8 cellular contexts compared by ENCODE assay signal in the genomic region with DNA sequence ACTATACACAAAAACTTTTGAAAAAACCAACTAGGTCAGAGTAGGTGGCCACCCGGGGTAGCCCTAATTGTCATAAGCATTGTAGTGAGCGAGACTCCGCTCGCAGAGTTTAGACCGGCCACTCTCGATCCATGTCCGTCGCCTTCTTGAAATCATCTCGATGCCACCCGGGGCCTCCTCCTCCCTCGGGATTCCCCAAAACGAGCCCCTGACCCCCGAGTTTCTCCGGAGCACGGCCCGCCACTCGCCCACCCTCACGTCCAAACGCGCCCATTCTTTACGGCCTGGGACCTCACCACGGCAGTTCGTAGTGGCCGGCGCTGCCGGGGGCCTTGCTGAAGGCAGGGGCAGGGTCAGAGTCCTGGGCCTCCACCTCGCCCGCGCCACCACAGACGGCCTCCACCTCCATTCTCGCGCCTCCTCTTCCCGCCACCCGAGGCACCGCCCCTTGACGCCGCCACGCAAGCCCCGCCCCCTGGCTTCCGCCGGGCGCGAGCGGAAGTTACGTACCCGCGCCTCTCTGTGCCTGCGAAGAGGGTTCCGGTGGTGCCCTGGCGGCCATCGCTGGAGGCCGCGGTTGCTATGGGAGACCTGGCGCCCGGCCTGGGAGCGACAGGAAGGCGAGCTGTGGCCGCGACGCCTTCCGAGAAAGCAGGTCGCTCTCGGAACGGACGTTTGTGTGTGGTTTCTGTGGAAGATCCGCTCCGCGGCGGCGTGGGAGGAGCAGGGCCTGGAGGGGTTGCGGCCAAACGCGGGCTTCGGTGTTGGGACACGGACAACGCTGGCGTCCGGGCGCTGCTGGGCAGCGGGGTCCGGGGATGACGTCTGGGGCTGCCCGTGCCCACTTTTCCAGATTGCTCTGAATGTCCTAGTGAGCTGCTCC. TPM values are rescaled to one million over a fixed set of nuclear protein-coding genes. Genes with fewer than 3 reads are reported as not detected.
DNase-seq lines count a peak whose midpoint lies in the region; ATAC-seq and TF ChIP-seq lines count a peak whose summit lies in the region.

A gene (minus strand): TSS at position 425 of the 883 bp plus-strand sequence. CDS start 16 bp downstream, at position 409.

- H3K36me3 Mint-ChIP-seq in IgD-negative memory B cell, result peaks cover 2% of the 10 kb centered on the region

- peaks cover 13% of the 10 kb centered on the region for H3K36me3 ChIP-seq in PC-3 (ENCODE audit: low read depth, low read length)
- H3K36me3 ChIP-seq in mucosa of stomach (ENCODE audit: control insufficient read depth, insufficient read depth, low read length), result no peaks in the 10 kb centered on the region

- POLR2A ChIA-PET in PC-3 (lab: Charles Lee; ENCODE audit: unreplicated experiment), result no interaction called here

- no peaks in the 10 kb centered on the region for H3K27me3 Mint-ChIP-seq in IgD-negative memory B cell

- H3K9me3 ChIP-seq in PC-3 (ENCODE audit: low read length) (no peaks in the 10 kb centered on the region), mucosa of stomach (ENCODE audit: control insufficient read depth, low read length) (no peaks in the 10 kb centered on the region)

- H4K20me1 ChIP-seq in PC-3 (ENCODE audit: low read length), result no peaks in the 10 kb centered on the region

- H3K4me1 Mint-ChIP-seq in IgD-negative memory B cell, result peaks cover 19 to 22% (median 19%) of the 10 kb centered on the region in 3 donors

- H3K9me3 Mint-ChIP-seq in IgD-negative memory B cell, result no peaks in the 10 kb centered on the region

- H3K4me1 ChIP-seq in PC-3 (ENCODE audit: insufficient read depth, low read length), result peaks cover 11% of the 10 kb centered on the region
- H3K4me1 ChIP-seq in mucosa of stomach (ENCODE audit: control insufficient read depth, insufficient read depth, low read length), result peaks cover 11% of the 10 kb centered on the region

- H3K27ac ChIP-seq in PC-3 (ENCODE audit: low read length), result peak within 1 kb of the TSS; percentile 76

- no peaks in the 10 kb centered on the region for H3K9me2 ChIP-seq in PC-3 (replicated peaks; ENCODE audit: low read length)

- DNase-seq in DMS153 (lab: John Stamatoyannopoulos, UW) (peak; percentile 91), PC-3 (peak; percentile 95), erythroblast (lab: John Stamatoyannopoulos, UW) (peak; percentile 98 to 99)
- peak; percentile 99 for DNase-seq in activated T-cell treated with anti-CD3 and anti-CD28 coated beads, Interleukin-2, amount 50 U/mL, for 1 hour
- peak; percentile 96 for DNase-seq in stimulated activated CD8-positive, alpha-beta memory T cell treated with anti-CD3 and anti-CD28 coated beads, Interleukin-7, amount 100 ng/mL, for 1 hour (ENCODE audit: low read depth in 2 of 2)

- intact Hi-C loops in PC-3 (cut with micrococcal nuclease), result loop anchor here (2.0 to 5.0 kb wide), 2 partner anchors 25 to 47 kb away; no protein-coding TSS in a partner anchor

- H3K4me2 ChIP-seq in PC-3 (ENCODE audit: low read length), result peak within 1 kb of the TSS; percentile 90

- TSS peak; percentile 77 for BruUV-seq in PC-3 (replicated peaks; lab: Mats Ljungman, UMichigan)

- H3K4me3 Mint-ChIP-seq in IgD-negative memory B cell, result peak within 1 kb of the TSS; percentile 94 to 97 (median 96)

- H2AFZ ChIP-seq in PC-3 (ENCODE audit: low read length), result peak within 1 kb of the TSS; percentile 95

- TF ChIP-seq CTCF in PC-3 (conservative IDR thresholded peaks at IDR 0.05; ENCODE audit: low read depth, low read length), result no peak

- peak within 1 kb of the TSS; percentile 95 for H3K4me3 ChIP-seq in PC-3 (ENCODE audit: low read length)
- peak within 1 kb of the TSS; percentile 53 for H3K4me3 ChIP-seq in mucosa of stomach (ENCODE audit: low read length)

- peak; percentile 84 for ATAC-seq in GM21528 (IDR thresholded peaks at IDR 0.05; ENCODE audit: low FRiP score, unreplicated experiment)
- peak; percentile 91 for ATAC-seq in PC-3

- H3K27me3 ChIP-seq in PC-3 (ENCODE audit: low read length) (no peaks in the 10 kb centered on the region), mucosa of stomach (ENCODE audit: control insufficient read depth, insufficient read depth, low read length) (no peaks in the 10 kb centered on the region)

- H3K9ac ChIP-seq in PC-3 (ENCODE audit: low read length) (peak within 1 kb of the TSS; percentile 99), mucosa of stomach (ENCODE audit: low read length) (peak within 1 kb of the TSS; percentile 95)

- TF ChIP-seq POLR2A in erythroblast (IDR thresholded peaks at IDR 0.05; ENCODE audit: low read length), result peak; percentile 92

- CTCF ChIA-PET in PC-3 (lab: Charles Lee), result interaction anchor here (0.9 kb wide), 1 partner anchor 48 kb away, joined by 4 read pairs; no protein-coding TSS in a partner anchor

- peak within 1 kb of the TSS; percentile 82 to 98 (median 97) for H3K27ac Mint-ChIP-seq in IgD-negative memory B cell

- H3K79me2 ChIP-seq in PC-3 (ENCODE audit: low read length), result peaks cover 32% of the 10 kb centered on the region

- H3F3A ChIP-seq in PC-3 (ENCODE audit: low read length, unreplicated experiment), result no peaks in the 10 kb centered on the region

RNA-seq across cellular contexts. Expression of the gene that starts here (rescaled TPM):
- polyA plus RNA-seq in IgD-negative memory B cell, result 46.6 TPM
- total RNA-seq in PC-3 (2014; rRNA removed), result 57.4 and 60.4 TPM in 2 replicates

Comparison
In these comparisons a context has a peak if more than half of its experiments do, and no peak if none do; other contexts are left out.
1. Peak in every context shown above with its lines: DNase-seq, ATAC-seq, H3K4me3 ChIP-seq and H3K27ac ChIP-seq.